Comparison of ENCODE assay signal across 8 cellular contexts in the genomic region with DNA sequence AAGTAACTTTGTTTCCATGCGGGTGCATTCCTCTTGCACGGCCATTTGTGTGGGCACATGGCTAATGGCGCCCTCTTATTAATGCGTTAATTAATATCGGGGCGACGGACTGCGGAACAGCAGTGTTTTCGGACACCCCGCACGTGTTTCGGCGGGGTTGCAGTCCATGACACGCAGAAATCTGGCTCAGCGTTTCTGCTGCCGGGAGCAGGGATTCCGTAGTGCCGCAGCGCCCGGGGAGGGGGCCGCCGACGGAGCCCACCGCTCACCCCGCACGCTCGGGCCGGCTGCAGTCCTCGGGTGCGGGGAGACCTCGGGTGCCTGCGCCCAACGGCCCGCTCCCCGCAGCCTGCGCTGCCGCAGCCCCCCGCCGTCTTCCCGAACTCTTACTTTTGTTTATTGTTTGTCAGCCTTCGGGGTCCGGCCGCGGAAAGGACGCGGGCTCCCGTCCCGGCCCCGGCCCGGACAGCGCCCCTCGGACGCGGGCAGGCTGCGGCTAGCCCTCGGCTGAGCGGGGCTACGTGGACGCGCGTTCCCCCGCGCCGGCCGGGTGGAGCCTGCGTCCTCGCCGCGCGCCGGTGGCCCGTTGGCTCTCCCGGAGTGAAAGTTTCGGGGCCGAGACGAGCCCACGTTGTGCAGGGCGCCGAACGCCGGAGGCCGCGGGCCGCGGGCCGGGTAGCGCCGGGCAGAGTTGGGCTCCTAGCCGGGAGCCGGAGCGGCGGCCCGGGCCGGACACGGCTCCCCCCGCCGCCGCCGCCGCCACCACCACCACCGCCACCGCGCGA. TPM values are rescaled to one million over a fixed set of nuclear protein-coding genes. Genes with fewer than 3 reads are reported as not detected.
DNase-seq lines count a peak whose midpoint lies in the region; ATAC-seq, FAIRE-seq and TF ChIP-seq lines count a peak whose summit lies in the region.

No MANE protein-coding gene starts in this region.

- CTCF ChIA-PET in AG04450 (lab: Charles Lee), result no interaction called here

- peaks cover 0 to 2% (median 0%) of the 10 kb centered on the region in 7 donors for H3K9me3 Mint-ChIP-seq in naive B cell

- intact Hi-C loops in esophagus squamous epithelium (cut with DNase I), result no loop called here

- H3K4me1 ChIP-seq in esophagus squamous epithelium, result peaks cover 26 to 81% (median 31%) of the 10 kb centered on the region in 3 donors

- no peak for DNase-seq in AG04450 (ENCODE audit: low read depth, low spot score)
- DNase-seq in HPDE6-E6E7 (ENCODE audit: extremely low spot score), result peak; percentile 9
- peak; percentile 59 for DNase-seq in activated CD8-positive, alpha-beta memory T cell treated with anti-CD3 and anti-CD28 coated beads, Interleukin-2, amount 50 U/mL, for 48 hours
- no peak for DNase-seq in esophagus squamous epithelium (lab: John Stamatoyannopoulos, UW)
- DNase-seq in naive B cell, result peak; percentile 17
- DNase-seq in urothelium cell line (ENCODE audit: low spot score), result peak; percentile 29
- DNase-seq in NCI-H1092 treated with DMSO at 0.1 percent for 48 hours (lab: John Stamatoyannopoulos, UW), result no peak

- peak; percentile 30 to 31 for ATAC-seq in naive B cell (ENCODE audit: low read depth in 2 of 2)
- ATAC-seq in HG03457 (IDR thresholded peaks at IDR 0.05; ENCODE audit: unreplicated experiment), result no peak

- TF ChIP-seq POLR2A in esophagus squamous epithelium (IDR thresholded peaks at IDR 0.05), result no peak

- H3K27ac Mint-ChIP-seq in naive B cell, result peak overlapping the region in 2 of 6 donors; percentile 69 to 72

- H3K27ac ChIP-seq in AG04450 (ENCODE audit: low read depth, low read length) (no peak overlapping the region), esophagus squamous epithelium (peak overlapping the region; percentile 90 to 96 (median 95))

- no CpG with 5 or more reads among the region's 104 CpGs for WGBS in esophagus squamous epithelium, 2 donors

- no peaks in the 10 kb centered on the region for H3K36me3 Mint-ChIP-seq in naive B cell

- peaks cover 16 to 35% (median 32%) of the 10 kb centered on the region in 3 donors for H3K4me1 Mint-ChIP-seq in naive B cell

- no peaks in the 10 kb centered on the region for H3K27me3 ChIP-seq in AG04450 (ENCODE audit: control insufficient read depth, insufficient read depth, low read length)
- no peaks in the 10 kb centered on the region for H3K27me3 ChIP-seq in esophagus squamous epithelium

- H3K36me3 ChIP-seq in esophagus squamous epithelium, result peaks cover 0 to 1% (median 0%) of the 10 kb centered on the region in 3 donors

- POLR2A ChIA-PET in AG04450 (lab: Yijun Ruan, JAX), result no interaction called here

- peaks cover 44 to 72% (median 55%) of the 10 kb centered on the region in 3 donors for H3K27me3 Mint-ChIP-seq in naive B cell

- H3K9me3 ChIP-seq in AG04450 (ENCODE audit: control insufficient read depth, insufficient read depth, low read length), result no peaks in the 10 kb centered on the region; the same call in 1 of the 2 replicates
- H3K9me3 ChIP-seq in esophagus squamous epithelium, result no peaks in the 10 kb centered on the region

- H3K4me3 Mint-ChIP-seq in naive B cell, result peak overlapping the region; percentile 83 to 93 (median 87)

- no peak for FAIRE-seq in urothelium cell line (lab: Jason Lieb, UNC)

- TF ChIP-seq CTCF in AG04450 (IDR thresholded peaks at IDR 0.05; ENCODE audit: low read depth, low read length) (no peak), esophagus squamous epithelium (IDR thresholded peaks at IDR 0.05) (peak in 1 of 6 experiments; percentile 4)

- peak overlapping the region; percentile 76 for H3K4me3 ChIP-seq in AG04450 (ENCODE audit: low read depth, low read length)
- H3K4me3 ChIP-seq in esophagus squamous epithelium, result peak overlapping the region; percentile 70 to 85 (median 82)

RNA-seq across cellular contexts. Expression of gene NFIA, which starts 0.8 kb away (rescaled TPM):
- 3.0 and 3.9 TPM in 2 replicates for polyA plus RNA-seq in AG04450 (2011; rRNA removed)
- polyA minus RNA-seq in AG04450 (2011; rRNA and poly(A)+ RNA removed), result 9.6 and 11.6 TPM in 2 replicates
- 10 to 100 TPM; 27.9 to 79.9 (median 36.7) TPM for total RNA-seq in esophagus squamous epithelium
- polyA plus RNA-seq in naive B cell (ENCODE audit: low read depth in 6 of 6), result 1 to 10 TPM in 4 of 6 donors, under 1 TPM in 2; 0.77 to 5.7 (median 1.4) TPM

Comparison
In these comparisons a context has a peak if more than half of its experiments do, and no peak if none do; other contexts are left out.
1. DNase-seq: peak in HPDE6-E6E7 (single experiment), activated CD8-positive, alpha-beta memory T cell treated with anti-CD3 and anti-CD28 coated beads, Interleukin-2, amount 50 U/mL, for 48 hours (single experiment), naive B cell (single experiment) and urothelium cell line (single experiment); none in AG04450 (single experiment), esophagus squamous epithelium (single experiment) and NCI-H1092 treated with DMSO at 0.1 percent for 48 hours (single experiment).